In the genomic region with DNA sequence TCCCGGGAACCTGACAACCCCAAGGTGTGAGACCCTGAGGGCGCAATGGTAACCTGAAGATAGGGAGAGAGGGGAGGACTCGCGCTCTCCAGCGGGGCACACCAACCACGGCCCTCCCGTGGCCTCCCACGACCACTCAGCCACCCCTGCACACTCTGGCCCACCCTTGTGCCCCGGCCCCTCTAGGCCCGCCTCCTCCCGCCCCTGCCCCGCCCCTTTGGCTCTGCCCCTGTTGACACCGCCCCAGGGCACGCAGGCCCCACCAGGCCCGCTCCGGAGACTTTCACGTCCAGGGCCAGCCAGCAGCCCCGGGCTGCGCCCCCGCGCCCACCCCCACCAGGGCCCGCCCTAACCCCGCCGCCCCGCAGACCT, we compare ENCODE assay signal across 6 cellular contexts. TPM values are rescaled to one million over a fixed set of nuclear protein-coding genes. Genes with fewer than 3 reads are reported as not detected.
A peak's percentile ranks its signal among the peaks of the same experiment; 100 is the strongest.
DNase-seq lines count a peak whose midpoint lies in the region; ATAC-seq and TF ChIP-seq lines count a peak whose summit lies in the region.

No MANE protein-coding gene starts in this region.

- intact Hi-C loops in heart left ventricle (cut with DNase I) = loop anchor here in 1 of 10 donors (2.0 kb wide), 1 partner anchor 97 kb away; no protein-coding TSS in a partner anchor
- intact Hi-C loops in tibial artery (cut with DNase I; ENCODE audit: low total_unique reads) = loop anchor here (10.0 kb wide), 1 partner anchor 101 kb away; no protein-coding TSS in a partner anchor

- H3K9me3 ChIP-seq in heart left ventricle (no peaks in the 10 kb centered on the region), tibial artery (no peaks in the 10 kb centered on the region)

- TF ChIP-seq POLR2A in heart left ventricle (IDR thresholded peaks at IDR 0.05) = no peak

- TF ChIP-seq CTCF in heart left ventricle (IDR thresholded peaks at IDR 0.05) (no peak), tibial artery (IDR thresholded peaks at IDR 0.05) (no peak)

- H3K27ac ChIP-seq in heart left ventricle (no peak overlapping the region), tibial artery (no peak overlapping the region)

- WGBS in heart left ventricle, 4 donors = 28 to 49% (median 32%) methylated on average over 20 to 25 of the region's 25 CpGs

- H3K4me3 ChIP-seq in heart left ventricle = peak overlapping the region in 10 of 12 donors; percentile 12 to 57 (median 38)
- H3K4me3 ChIP-seq in tibial artery = peak overlapping the region; percentile 7 to 42

- H3K4me1 ChIP-seq in heart left ventricle = peaks cover 0 to 68% (median 27%) of the 10 kb centered on the region in 12 donors
- peaks cover 0 to 33% (median 20%) of the 10 kb centered on the region in 4 donors for H3K4me1 ChIP-seq in tibial artery

- peak; percentile 39 for DNase-seq in activated CD8-positive, alpha-beta memory T cell treated with anti-CD3 and anti-CD28 coated beads, Interleukin-2, amount 50 U/mL, for 4 hours
- DNase-seq in activated CD8-positive, alpha-beta memory T cell treated with anti-CD3 and anti-CD28 coated beads for 24 hours = no peak
- DNase-seq in heart left ventricle (no peak), tibial artery (no peak), NCI-H1417 treated with DMSO at 0.1 percent for 48 hours (lab: John Stamatoyannopoulos, UW) (no peak), NCI-H1436 treated with DMSO at 0.1 percent for 48 hours (lab: John Stamatoyannopoulos, UW) (no peak)

- ATAC-seq in heart left ventricle = peak in 2 of 4 donors; percentile 7 to 12

- H3K36me3 ChIP-seq in heart left ventricle = peaks cover 0 to 6% (median 0%) of the 10 kb centered on the region in 9 donors
- H3K36me3 ChIP-seq in tibial artery = no peaks in the 10 kb centered on the region

- H3K27me3 ChIP-seq in heart left ventricle (peaks cover 0 to 22% (median 6%) of the 10 kb centered on the region in 9 donors), tibial artery (peaks cover 0 to 95% of the 10 kb centered on the region in 2 donors)

RNA-seq across cellular contexts. Expression of a gene that starts 11.0 kb away (rescaled TPM):
- total RNA-seq in heart left ventricle = 1 to 10 TPM in 1 of 9 donors, under 1 TPM in 1, not detected in 7; 0.07 to 1.0 TPM
- polyA plus RNA-seq in heart left ventricle = under 1 TPM; 0.26 to 0.38 TPM

RNA-seq across cellular contexts. Expression of a gene that starts 14.9 kb away (rescaled TPM):
- total RNA-seq in heart left ventricle = 10 to 100 TPM; 13.6 to 34.5 (median 26.0) TPM
- polyA plus RNA-seq in heart left ventricle = 10 to 100 TPM; 20.9 to 29.0 TPM

RNA-seq across cellular contexts. Expression of a gene that starts 22.5 kb away (rescaled TPM):
- 10 to 100 TPM in 7 of 9 donors, 1 to 10 TPM in 2; 9.4 to 49.4 (median 17.3) TPM for total RNA-seq in heart left ventricle
- 10 to 100 TPM in 1 of 2 donors, 1 to 10 TPM in 1; 8.9 to 20.5 TPM for polyA plus RNA-seq in heart left ventricle

RNA-seq across cellular contexts. Expression of a gene that starts 35.0 kb away (rescaled TPM):
- 1 to 10 TPM; 2.7 to 8.2 (median 4.8) TPM for total RNA-seq in heart left ventricle
- polyA plus RNA-seq in heart left ventricle = 10 to 100 TPM in 1 of 2 donors, 1 to 10 TPM in 1; 2.8 to 12.9 TPM

RNA-seq across cellular contexts. Expression of a gene that starts 35.2 kb away (rescaled TPM):
- 100 to 1,000 TPM in 5 of 9 donors, 10 to 100 TPM in 4; 58.1 to 185 (median 104) TPM for total RNA-seq in heart left ventricle
- polyA plus RNA-seq in heart left ventricle = 100 to 1,000 TPM in 1 of 2 donors, 10 to 100 TPM in 1; 59.8 to 154 TPM
